ENCODE assay signal across 8 cellular contexts in genomic region chr10:123150229-123150985, GRCh38. TPM values are rescaled to one million over a fixed set of nuclear protein-coding genes. Genes with fewer than 3 reads are reported as not detected.
DNase-seq lines count a peak whose midpoint lies in the region; ATAC-seq and TF ChIP-seq lines count a peak whose summit lies in the region.

No MANE protein-coding gene starts in this region.

- peak overlapping the region; percentile 41 for H3K27ac Mint-ChIP-seq in T-helper 2 cell treated with Interferon-gamma antibody and Interleukin-4, amounts not matched to agents 5 μg/mL and 100 μg/mL, for 36 hours
- no peak overlapping the region for H3K27ac Mint-ChIP-seq in activated CD8-positive, alpha-beta T cell treated with anti-CD3 and anti-CD28 coated beads for 36 hours
- no peak overlapping the region for H3K27ac Mint-ChIP-seq in stimulated activated effector memory CD8-positive, alpha-beta T cell treated with anti-CD3 and anti-CD28 coated beads, Interleukin-12 subunit alpha, Interleukin-12 subunit beta, amount 100 ng/mL, for 72 hours

- H3K27me3 Mint-ChIP-seq in T-helper 2 cell treated with Interferon-gamma antibody and Interleukin-4, amounts not matched to agents 5 μg/mL and 100 μg/mL, for 36 hours (ENCODE audit: low read depth), result peaks cover 52% of the 10 kb centered on the region
- peaks cover 40% of the 10 kb centered on the region for H3K27me3 Mint-ChIP-seq in activated CD8-positive, alpha-beta T cell treated with anti-CD3 and anti-CD28 coated beads for 36 hours

- peaks cover 27% of the 10 kb centered on the region for H3K36me3 Mint-ChIP-seq in T-helper 2 cell treated with Interferon-gamma antibody and Interleukin-4, amounts not matched to agents 5 μg/mL and 100 μg/mL, for 36 hours (ENCODE audit: low read depth)
- H3K36me3 Mint-ChIP-seq in activated CD8-positive, alpha-beta T cell treated with anti-CD3 and anti-CD28 coated beads for 36 hours (ENCODE audit: low read depth), result peaks cover 10% of the 10 kb centered on the region
- H3K36me3 Mint-ChIP-seq in stimulated activated effector memory CD8-positive, alpha-beta T cell treated with anti-CD3 and anti-CD28 coated beads, Interleukin-12 subunit alpha, Interleukin-12 subunit beta, amount 100 ng/mL, for 72 hours, result peaks cover 31% of the 10 kb centered on the region

- H3K4me1 Mint-ChIP-seq in T-helper 2 cell treated with Interferon-gamma antibody and Interleukin-4, amounts not matched to agents 5 μg/mL and 100 μg/mL, for 36 hours (ENCODE audit: low read depth), result peaks cover 23% of the 10 kb centered on the region
- H3K4me1 Mint-ChIP-seq in activated CD8-positive, alpha-beta T cell treated with anti-CD3 and anti-CD28 coated beads for 36 hours (ENCODE audit: low read depth), result peaks cover 50% of the 10 kb centered on the region
- peaks cover 44% of the 10 kb centered on the region for H3K4me1 Mint-ChIP-seq in stimulated activated effector memory CD8-positive, alpha-beta T cell treated with anti-CD3 and anti-CD28 coated beads, Interleukin-12 subunit alpha, Interleukin-12 subunit beta, amount 100 ng/mL, for 72 hours

- no peak for TF ChIP-seq CTCF in activated CD8-positive, alpha-beta T cell treated with anti-CD3 and anti-CD28 coated beads for 36 hours (IDR thresholded peaks at IDR 0.05)

- POLR2A ChIA-PET in activated CD8-positive, alpha-beta T cell treated with anti-CD3 and anti-CD28 coated beads for 36 hours (lab: Charles Lee), result interaction anchor here (0.9 to 2.2 kb wide), 5 partner anchors 10 to 141 kb away, joined by 3 to 9 read pairs (median 6); no protein-coding TSS in a partner anchor

- intact Hi-C loops in activated CD8-positive, alpha-beta T cell treated with anti-CD3 and anti-CD28 coated beads for 36 hours (cut with micrococcal nuclease), result loop anchor here (2.0 to 10.0 kb wide), 2 partner anchors 16 to 776 kb away; partner anchors contain the start of genes HMX3 and PLEKHA1

- DNase-seq in T-helper 2 cell treated with Interferon-gamma antibody and Interleukin-4, amounts not matched to agents 5 μg/mL and 100 μg/mL, for 36 hours (ENCODE audit: low spot score), result no peak
- no peak for DNase-seq in T-helper 2 cell
- peak; percentile 40 for DNase-seq in activated CD8-positive, alpha-beta T cell treated with anti-CD3 and anti-CD28 coated beads for 36 hours
- no peak for DNase-seq in stimulated activated effector memory CD8-positive, alpha-beta T cell treated with anti-CD3 and anti-CD28 coated beads, Interleukin-12 subunit alpha, Interleukin-12 subunit beta, amount 100 ng/mL, for 72 hours (ENCODE audit: low spot score in 2 of 2)
- DNase-seq in hepatic stellate cell (ENCODE audit: low spot score), result no peak
- no peak for DNase-seq in left lobe of liver (ENCODE audit: low spot score)

- CTCF ChIA-PET in activated CD8-positive, alpha-beta T cell treated with anti-CD3 and anti-CD28 coated beads for 36 hours (lab: Charles Lee), result interaction anchor here (2.1 to 5.6 kb wide), 3 partner anchors 8 to 17 kb away, joined by 5 to 24 read pairs (median 13); no protein-coding TSS in a partner anchor

- no peak for ATAC-seq in activated CD8-positive, alpha-beta T cell treated with anti-CD3 and anti-CD28 coated beads for 36 hours
- no peak for ATAC-seq in stimulated activated effector memory CD8-positive, alpha-beta T cell treated with anti-CD3 and anti-CD28 coated beads, Interleukin-12 subunit alpha, Interleukin-12 subunit beta, amount 100 ng/mL, for 72 hours
- ATAC-seq in left lobe of liver (no peak), HG02798 (IDR thresholded peaks at IDR 0.05; ENCODE audit: poor library complexity, unreplicated experiment) (no peak)

- H3K4me3 ChIP-seq in iPS-11a (ENCODE audit: low read depth, low read length), result peak overlapping the region; percentile 25

- H3K4me3 Mint-ChIP-seq in T-helper 2 cell treated with Interferon-gamma antibody and Interleukin-4, amounts not matched to agents 5 μg/mL and 100 μg/mL, for 36 hours, result peak overlapping the region; percentile 74
- H3K4me3 Mint-ChIP-seq in activated CD8-positive, alpha-beta T cell treated with anti-CD3 and anti-CD28 coated beads for 36 hours, result peak overlapping the region; percentile 66
- H3K4me3 Mint-ChIP-seq in stimulated activated effector memory CD8-positive, alpha-beta T cell treated with anti-CD3 and anti-CD28 coated beads, Interleukin-12 subunit alpha, Interleukin-12 subunit beta, amount 100 ng/mL, for 72 hours, result peak overlapping the region; percentile 63

- H3K9me3 Mint-ChIP-seq in T-helper 2 cell treated with Interferon-gamma antibody and Interleukin-4, amounts not matched to agents 5 μg/mL and 100 μg/mL, for 36 hours, result peaks cover 5% of the 10 kb centered on the region
- no peaks in the 10 kb centered on the region for H3K9me3 Mint-ChIP-seq in activated CD8-positive, alpha-beta T cell treated with anti-CD3 and anti-CD28 coated beads for 36 hours
- H3K9me3 Mint-ChIP-seq in stimulated activated effector memory CD8-positive, alpha-beta T cell treated with anti-CD3 and anti-CD28 coated beads, Interleukin-12 subunit alpha, Interleukin-12 subunit beta, amount 100 ng/mL, for 72 hours, result no peaks in the 10 kb centered on the region

RNA-seq across cellular contexts. Expression of gene HMX2, which starts 2.5 kb away (rescaled TPM):
- total RNA-seq in activated CD8-positive, alpha-beta T cell treated with anti-CD3 and anti-CD28 coated beads for 36 hours, result under 1 TPM; 0.43 to 0.90 TPM
- total RNA-seq in left lobe of liver, result not detected

RNA-seq across cellular contexts. Expression of gene BUB3, which starts 3.8 kb away (rescaled TPM):
- total RNA-seq in activated CD8-positive, alpha-beta T cell treated with anti-CD3 and anti-CD28 coated beads for 36 hours, result 100 to 1,000 TPM; 256 to 273 TPM
- total RNA-seq in left lobe of liver, result 24.8 TPM

RNA-seq across cellular contexts. Expression of gene HMX3, which starts 14.6 kb away (rescaled TPM):
- under 1 TPM; 0.45 to 0.69 TPM for total RNA-seq in activated CD8-positive, alpha-beta T cell treated with anti-CD3 and anti-CD28 coated beads for 36 hours
- total RNA-seq in left lobe of liver, result 0.20 TPM
